Comparison of ENCODE assay signal across 19 cellular contexts in genomic region chr11:95863486-95864140, GRCh38.
DNase-seq lines count a peak whose midpoint lies in the region; ATAC-seq and TF ChIP-seq lines count a peak whose summit lies in the region.
"Had no signal": no experiment of that assay in that cellular context is flagged by ENCODE, and none has a peak within 500 bp of the region (broad histone marks: within the 10 kb centered on the region; RNA-seq: fewer than 3 reads in every experiment).

No MANE protein-coding gene starts in this region.

- TF ChIP-seq CTCF in MCF 10A (IDR thresholded peaks at IDR 0.05; ENCODE audit: unreplicated experiment) (no peak), breast epithelium (IDR thresholded peaks at IDR 0.05) (no peak), foreskin fibroblast (IDR thresholded peaks at IDR 0.05; ENCODE audit: low read depth, low read length) (no peak), ascending aorta (IDR thresholded peaks at IDR 0.05) (no peak)

- peaks cover 48% of the 10 kb centered on the region for H3K36me3 Mint-ChIP-seq in MCF 10A (ENCODE audit: insufficient read depth, unreplicated experiment)
- no peaks in the 10 kb centered on the region for H3K36me3 Mint-ChIP-seq in activated naive CD4-positive, alpha-beta T cell treated with anti-CD3 and anti-CD28 coated beads, Interleukin-2, amount 50 U/mL, for 72 hours

- no peak for DNase-seq in MCF 10A (ENCODE audit: unreplicated experiment)
- no peak for DNase-seq in breast epithelium (ENCODE audit: low spot score in 2 of 2)
- peak; percentile 40 for DNase-seq in amniotic stem cell (lab: John Stamatoyannopoulos, UW)
- DNase-seq in foreskin fibroblast: peak; percentile 25 to 66
- no peak for DNase-seq in activated CD8-positive, alpha-beta memory T cell treated with anti-CD3 and anti-CD28 coated beads for 24 hours
- no peak for DNase-seq in posterior vena cava (ENCODE audit: low spot score)
- DNase-seq in activated naive CD4-positive, alpha-beta T cell treated with anti-CD3 and anti-CD28 coated beads, Interleukin-2, amount 50 U/mL, for 72 hours (ENCODE audit: low spot score in 2 of 2): no peak
- DNase-seq in ascending aorta (ENCODE audit: low spot score in 2 of 2): no peak
- DNase-seq: activated gamma-delta T cell; anterior cingulate cortex; CD4-positive, alpha-beta memory T cell; DND-41; MM.1S; NCI-H1694 treated with DMSO at 0.1 percent for 48 hours; NCI-H446 treated with DMSO at 0.1 percent for 48 hours; stimulated activated naive CD8-positive, alpha-beta T cell treated with anti-CD3 and anti-CD28 coated beads, Interleukin-15, Interleukin-2, amounts not matched to agents 100 U/mL and 50 U/mL, for 24 hours had no signal

- ATAC-seq in activated naive CD4-positive, alpha-beta T cell treated with anti-CD3 and anti-CD28 coated beads, Interleukin-2, amount 50 U/mL, for 72 hours: no peak
- ATAC-seq: Right ventricle myocardium inferior; stimulated activated naive CD8-positive, alpha-beta T cell treated with anti-CD3 and anti-CD28 coated beads, Interleukin-15, Interleukin-2, amounts not matched to agents 100 U/mL and 50 U/mL, for 24 hours had no signal

- CTCF ChIA-PET in MCF 10A (lab: Yijun Ruan, JAX): interaction anchor here (0.7 to 0.9 kb wide), 2 partner anchors 250 to 533 kb away, joined by 3 read pairs; no protein-coding TSS in a partner anchor

- no peaks in the 10 kb centered on the region for H3K9me3 Mint-ChIP-seq in MCF 10A (ENCODE audit: unreplicated experiment)
- no peaks in the 10 kb centered on the region for H3K9me3 Mint-ChIP-seq in activated naive CD4-positive, alpha-beta T cell treated with anti-CD3 and anti-CD28 coated beads, Interleukin-2, amount 50 U/mL, for 72 hours
- H3K9me3 Mint-ChIP-seq: CD4-positive, alpha-beta memory T cell; neural crest cell had no signal

- H3K4me1 Mint-ChIP-seq in MCF 10A (ENCODE audit: insufficient read depth, unreplicated experiment): peaks cover 6% of the 10 kb centered on the region
- H3K4me1 Mint-ChIP-seq: CD4-positive, alpha-beta memory T cell had no signal

- no peaks in the 10 kb centered on the region for H3K36me3 ChIP-seq in breast epithelium
- H3K36me3 ChIP-seq in ascending aorta: peaks cover 8 to 26% of the 10 kb centered on the region in 2 donors

- H3K27me3 Mint-ChIP-seq in MCF 10A (ENCODE audit: insufficient read depth, unreplicated experiment): no peaks in the 10 kb centered on the region
- H3K27me3 Mint-ChIP-seq: CD4-positive, alpha-beta memory T cell had no signal

- intact Hi-C loops in MCF 10A (cut with micrococcal nuclease): no loop called here
- intact Hi-C loops in breast epithelium (cut with DNase I; ENCODE audit: low total_unique reads): no loop called here
- intact Hi-C loops in posterior vena cava (cut with DNase I): loop anchor here in 1 of 2 donors (2.0 kb wide), 1 partner anchor 39 kb away; no protein-coding TSS in a partner anchor
- intact Hi-C loops in ascending aorta (cut with DNase I): no loop called here

- BruUV-seq in MCF 10A (replicated peaks; lab: Mats Ljungman, UMichigan): TSS peak; percentile 11

- H3K4me3 ChIP-seq in breast epithelium (no peak overlapping the region), foreskin fibroblast (ENCODE audit: low read depth in 1 of 2, low read length in 2 of 2) (no peak overlapping the region), ascending aorta (no peak overlapping the region)

- H3K27me3 ChIP-seq in breast epithelium (no peaks in the 10 kb centered on the region), ascending aorta (no peaks in the 10 kb centered on the region)

- H3K27ac Mint-ChIP-seq in MCF 10A (ENCODE audit: low read depth, unreplicated experiment): no peak overlapping the region
- H3K27ac Mint-ChIP-seq in activated naive CD4-positive, alpha-beta T cell treated with anti-CD3 and anti-CD28 coated beads, Interleukin-2, amount 50 U/mL, for 72 hours: no peak overlapping the region
- H3K27ac Mint-ChIP-seq: CD4-positive, alpha-beta memory T cell had no signal

- H3K9me3 ChIP-seq in breast epithelium (no peaks in the 10 kb centered on the region), ascending aorta (no peaks in the 10 kb centered on the region)

- no peak overlapping the region for H3K4me3 Mint-ChIP-seq in MCF 10A (ENCODE audit: unreplicated experiment)
- H3K4me3 Mint-ChIP-seq: CD4-positive, alpha-beta memory T cell; neural crest cell had no signal

- no peak overlapping the region for H3K27ac ChIP-seq in breast epithelium
- H3K27ac ChIP-seq in ascending aorta: no peak overlapping the region
- H3K27ac ChIP-seq: 22Rv1 had no signal

- TF ChIP-seq POLR2A in breast epithelium (IDR thresholded peaks at IDR 0.05): no peak

- POLR2A ChIA-PET in MCF 10A (lab: Yijun Ruan, JAX): interaction anchor here (0.7 kb wide), 1 partner anchor 174 kb away, joined by 4 read pairs; no protein-coding TSS in a partner anchor

- H3K4me1 ChIP-seq in breast epithelium (no peaks in the 10 kb centered on the region), ascending aorta (no peaks in the 10 kb centered on the region)

Comparison
In these comparisons a context has a peak if more than half of its experiments do, and no peak if none do; other contexts are left out.
1. DNase-seq: peak in amniotic stem cell (single experiment) and foreskin fibroblast (2 of 2); none in MCF 10A (single experiment), breast epithelium (0 of 2), activated CD8-positive, alpha-beta memory T cell treated with anti-CD3 and anti-CD28 coated beads for 24 hours (single experiment), posterior vena cava (single experiment), activated naive CD4-positive, alpha-beta T cell treated with anti-CD3 and anti-CD28 coated beads, Interleukin-2, amount 50 U/mL, for 72 hours (0 of 2) and ascending aorta (0 of 2).